Comparison of ENCODE assay signal across 8 cellular contexts in genomic region chr20:50762435-50763201, GRCh38.
DNase-seq lines count a peak whose midpoint lies in the region; ATAC-seq lines count a peak whose summit lies in the region.

No MANE protein-coding gene starts in this region.

- H3K27ac ChIP-seq in skin epidermis: peak overlapping the region in 11 of 21 experiments; percentile 11 to 62 (median 43)

- ATAC-seq in GM18511 (IDR thresholded peaks at IDR 0.05; ENCODE audit: unreplicated experiment): no peak
- no peak for ATAC-seq in HG02759 (IDR thresholded peaks at IDR 0.05; ENCODE audit: unreplicated experiment)
- ATAC-seq in HG03025 (IDR thresholded peaks at IDR 0.05; ENCODE audit: low FRiP score, unreplicated experiment): no peak
- no peak for ATAC-seq in GM21367 (IDR thresholded peaks at IDR 0.05; ENCODE audit: unreplicated experiment)

- H3K4me3 ChIP-seq in skin epidermis: no peak overlapping the region

- peak; percentile 59 for DNase-seq in HCEC 1CT
- DNase-seq in astrocyte of the hippocampus (ENCODE audit: low read depth, low spot score): peak; percentile 74
- peak in 47 of 51 donors; percentile 7 to 89 (median 59) for DNase-seq in hypothalamus (lab: John Stamatoyannopoulos, UW)
